In genomic region chr5:112238473-112238872, GRCh38 we compare ENCODE assay signal across 2 cellular contexts.
TF ChIP-seq lines count a peak whose summit lies in the region.

No MANE protein-coding gene starts in this region.

TF ChIP-seq in SK-N-SH, 30 proteins besides CTCF, POLR2A, EP300 and RAD21 (continued from another document):
- TF ChIP-seq PBX3 (IDR thresholded peaks at IDR 0.05) (no peak), POLR2AphosphoS5 (IDR thresholded peaks at IDR 0.05; ENCODE audit: low read depth, low read length) (no peak), USF2 (IDR thresholded peaks at IDR 0.05; ENCODE audit: borderline replicate concordance, low read depth, low read length) (no peak), GABPA (IDR thresholded peaks at IDR 0.05; ENCODE audit: low read depth) (no peak)

TF ChIP-seq in HCT116, 20 proteins besides CTCF, POLR2A, EP300 and RAD21 (continued from another document):
- TF ChIP-seq REST (IDR thresholded peaks at IDR 0.05; ENCODE audit: low read depth) (no peak), CEBPB (IDR thresholded peaks at IDR 0.05; ENCODE audit: low read depth) (no peak), YY1 (IDR thresholded peaks at IDR 0.05; ENCODE audit: extremely low read depth, insufficient replicate concordance, low read depth, low read length) (no peak), EGR1 (IDR thresholded peaks at IDR 0.05; ENCODE audit: low read depth) (no peak), ATF3 (IDR thresholded peaks at IDR 0.05) (no peak), MAX (IDR thresholded peaks at IDR 0.05) (no peak), EZH2 (IDR thresholded peaks at IDR 0.05) (no peak)
TF ChIP-seq in HCT116: peak in this region for 0.
